26 cellular contexts compared by ENCODE assay signal in genomic region chr11:6962141-6962540, GRCh38. TPM values are rescaled to one million over a fixed set of nuclear protein-coding genes. Genes with fewer than 3 reads are reported as not detected.
"Had no signal": no experiment of that assay in that cellular context is flagged by ENCODE, and none has a peak within 500 bp of the region (broad histone marks: within the 10 kb centered on the region; RNA-seq: fewer than 3 reads in every experiment).

No MANE protein-coding gene starts in this region.

- H3K36me3 Mint-ChIP-seq: activated CD4-positive, alpha-beta memory T cell treated with anti-CD3 and anti-CD28 coated beads for 36 hours; activated naive CD4-positive, alpha-beta T cell treated with anti-CD3 and anti-CD28 coated beads, Interleukin-2, amount 10 ng/mL, durations not matched to agents 7 days and 5 days; immature natural killer cell; naive thymus-derived CD8-positive, alpha-beta T cell had no signal

- DNase-seq: activated CD4-positive, alpha-beta memory T cell treated with anti-CD3 and anti-CD28 coated beads for 36 hours; activated CD4-positive, alpha-beta T cell treated with anti-CD3 and anti-CD28 coated beads for 48 hours; activated effector memory CD4-positive, alpha-beta T cell treated with Interleukin-2 at 50 U/mL for 16 hours; activated naive CD4-positive, alpha-beta T cell treated with anti-CD3 and anti-CD28 coated beads, Interleukin-2, amount 10 ng/mL, durations not matched to agents 7 days and 5 days; activated T-cell treated with anti-CD3 and anti-CD28 coated beads, Interleukin-2, amount 50 U/mL, for 48 hours; amygdala; cortex of kidney; endodermal cell; esophagus squamous epithelium; heart right ventricle; immature natural killer cell; lower lobe of right lung; naive thymus-derived CD8-positive, alpha-beta T cell; small intestine; stimulated activated CD4-positive, alpha-beta T cell treated with anti-CD3 and anti-CD28 coated beads, Interleukin-2, amount 100 ng/mL, for 24 hours; stomach; transverse colon had no signal

- ATAC-seq: heart right ventricle; left lobe of liver; lower lobe of right lung; naive thymus-derived CD8-positive, alpha-beta T cell; sciatic nerve; stimulated activated memory B cell treated with anti-CD40 and anti-IgM and Interleukin-4, amounts not matched to agents 10 μg/mL and 1 μg/mL and 100 μg/mL, for 72 hours had no signal

- H3K27ac Mint-ChIP-seq: activated CD4-positive, alpha-beta memory T cell treated with anti-CD3 and anti-CD28 coated beads for 36 hours; activated naive CD4-positive, alpha-beta T cell treated with anti-CD3 and anti-CD28 coated beads, Interleukin-2, amount 10 ng/mL, durations not matched to agents 7 days and 5 days; endodermal cell; immature natural killer cell; naive thymus-derived CD8-positive, alpha-beta T cell; stimulated activated memory B cell treated with anti-CD40 and anti-IgM and Interleukin-4, amounts not matched to agents 10 μg/mL and 1 μg/mL and 100 μg/mL, for 72 hours had no signal

- H3K27ac ChIP-seq: esophagus squamous epithelium, heart right ventricle, lower lobe of right lung, stomach, suprapubic skin, transverse colon had no signal

- H3K4me1 Mint-ChIP-seq: activated naive CD4-positive, alpha-beta T cell treated with anti-CD3 and anti-CD28 coated beads, Interleukin-2, amount 10 ng/mL, durations not matched to agents 7 days and 5 days; endodermal cell; immature natural killer cell; naive thymus-derived CD8-positive, alpha-beta T cell; stimulated activated memory B cell treated with anti-CD40 and anti-IgM and Interleukin-4, amounts not matched to agents 10 μg/mL and 1 μg/mL and 100 μg/mL, for 72 hours had no signal

- H3K27me3 Mint-ChIP-seq: activated CD4-positive, alpha-beta memory T cell treated with anti-CD3 and anti-CD28 coated beads for 36 hours; activated naive CD4-positive, alpha-beta T cell treated with anti-CD3 and anti-CD28 coated beads, Interleukin-2, amount 10 ng/mL, durations not matched to agents 7 days and 5 days; stimulated activated memory B cell treated with anti-CD40 and anti-IgM and Interleukin-4, amounts not matched to agents 10 μg/mL and 1 μg/mL and 100 μg/mL, for 72 hours had no signal

- H3K9me3 ChIP-seq: esophagus squamous epithelium, lower lobe of right lung, suprapubic skin, transverse colon had no signal

- H3K36me3 ChIP-seq: esophagus squamous epithelium, heart right ventricle, lower lobe of right lung, stomach, suprapubic skin, transverse colon had no signal

- H3K4me3 ChIP-seq: esophagus squamous epithelium, heart right ventricle, lower lobe of right lung, stomach, suprapubic skin, transverse colon had no signal

- H3K27me3 ChIP-seq: esophagus squamous epithelium, heart right ventricle, stomach, suprapubic skin, transverse colon had no signal

- H3K9me3 Mint-ChIP-seq: activated naive CD4-positive, alpha-beta T cell treated with anti-CD3 and anti-CD28 coated beads, Interleukin-2, amount 10 ng/mL, durations not matched to agents 7 days and 5 days; immature natural killer cell had no signal

- H3K4me1 ChIP-seq: esophagus squamous epithelium, heart right ventricle, lower lobe of right lung, stomach, suprapubic skin, transverse colon had no signal

- H3K4me3 Mint-ChIP-seq: activated CD4-positive, alpha-beta memory T cell treated with anti-CD3 and anti-CD28 coated beads for 36 hours; activated naive CD4-positive, alpha-beta T cell treated with anti-CD3 and anti-CD28 coated beads, Interleukin-2, amount 10 ng/mL, durations not matched to agents 7 days and 5 days; endodermal cell; immature natural killer cell; naive thymus-derived CD8-positive, alpha-beta T cell; stimulated activated memory B cell treated with anti-CD40 and anti-IgM and Interleukin-4, amounts not matched to agents 10 μg/mL and 1 μg/mL and 100 μg/mL, for 72 hours had no signal

RNA-seq across cellular contexts. Expression of gene OR2D3, which starts 41.3 kb away (rescaled TPM):
- total RNA-seq: activated CD4-positive, alpha-beta memory T cell treated with anti-CD3 and anti-CD28 coated beads for 36 hours; cerebellum; endodermal cell; esophagus squamous epithelium; heart right ventricle; kidney epithelial cell; left lobe of liver; lower lobe of right lung; naive thymus-derived CD8-positive, alpha-beta T cell; osteoblast; posterior vena cava; renal cortical epithelial cell; sciatic nerve; stomach; suprapubic skin; transverse colon had no signal

RNA-seq across cellular contexts. Expression of gene ZNF214, which starts 58.0 kb away (rescaled TPM):
- total RNA-seq: activated CD4-positive, alpha-beta memory T cell treated with anti-CD3 and anti-CD28 coated beads for 36 hours; naive thymus-derived CD8-positive, alpha-beta T cell had no signal

RNA-seq across cellular contexts. Expression of gene NLRP14, which starts 58.1 kb away (rescaled TPM):
- total RNA-seq: kidney epithelial cell; lower lobe of right lung; naive thymus-derived CD8-positive, alpha-beta T cell; posterior vena cava; suprapubic skin had no signal
